26 cellular contexts compared by ENCODE assay signal in the genomic region with DNA sequence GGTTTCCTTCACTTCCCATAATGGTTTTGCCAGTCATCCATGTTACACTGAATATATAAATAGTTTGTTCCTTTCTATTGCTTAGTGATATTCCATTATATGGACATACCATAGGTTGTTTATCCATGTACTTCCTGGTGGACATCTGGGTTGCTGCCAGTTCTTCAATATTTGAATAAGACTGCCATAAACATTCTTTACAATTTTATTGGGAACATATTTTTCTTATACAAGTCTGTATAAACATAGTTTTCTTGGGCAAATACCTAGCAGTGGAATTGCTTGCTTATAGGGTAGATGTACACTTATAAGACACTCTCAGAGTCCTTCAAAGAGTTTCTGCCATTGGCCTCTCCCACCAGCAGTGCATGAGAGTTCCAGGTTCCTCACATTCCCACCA.
"Had no signal": no experiment of that assay in that cellular context is flagged by ENCODE, and none has a peak within 500 bp of the region (broad histone marks: within the 10 kb centered on the region; RNA-seq: fewer than 3 reads in every experiment).

No MANE protein-coding gene starts in this region.

- ATAC-seq: gastroesophageal sphincter; left cardiac atrium; left ventricle myocardium superior; naive thymus-derived CD4-positive, alpha-beta T cell; sciatic nerve; stimulated activated memory B cell treated with anti-CD40 and anti-IgM and Interleukin-4, amounts not matched to agents 10 μg/mL and 1 μg/mL and 100 μg/mL, for 72 hours; stimulated activated naive CD8-positive, alpha-beta T cell treated with anti-CD3 and anti-CD28 coated beads, Interleukin-15, amount 100 ng/mL, for 72 hours had no signal

- H3K36me3 ChIP-seq: esophagus muscularis mucosa, gastroesophageal sphincter, spleen, tibial nerve had no signal

- H3K27me3 ChIP-seq: esophagus muscularis mucosa, gastroesophageal sphincter, spleen, testis, tibial nerve had no signal

- FAIRE-seq: kidney had no signal

- DNase-seq: dermis blood vessel endothelial cell; effector memory CD4-positive, alpha-beta T cell; foreskin fibroblast; glutamatergic neuron; immature natural killer cell; kidney; left cardiac atrium; left ventricle myocardium superior; mesenchymal stem cell; midbrain; naive thymus-derived CD4-positive, alpha-beta T cell; nephron progenitor cell; posterior cingulate gyrus; spleen; stimulated activated CD4-positive, alpha-beta T cell treated with anti-CD3 and anti-CD28 coated beads, Interleukin-15, amount 100 ng/mL, for 24 hours; stimulated activated CD4-positive, alpha-beta T cell treated with anti-CD3 and anti-CD28 coated beads, Interleukin-1b, Interleukin-23, amount 100 ng/mL, for 48 hours; stimulated activated CD4-positive, alpha-beta T cell treated with anti-CD3 and anti-CD28 coated beads, Interleukin-4, amount 100 ng/mL, for 24 hours; stimulated activated naive CD8-positive, alpha-beta T cell treated with anti-CD3 and anti-CD28 coated beads, Interleukin-15, amount 100 ng/mL, for 72 hours; testis had no signal

- H3K9me3 ChIP-seq: esophagus muscularis mucosa, gastroesophageal sphincter, spleen, testis, tibial nerve had no signal

- H3K27ac ChIP-seq: epithelial cell of prostate, esophagus muscularis mucosa, gastroesophageal sphincter, spleen, testis, tibial nerve had no signal

- H3K4me3 ChIP-seq: esophagus muscularis mucosa, gastroesophageal sphincter, lung, spleen, testis, tibial nerve had no signal

- H3K4me1 ChIP-seq: gastroesophageal sphincter had no signal
